1 cellular context compared by ENCODE assay signal in genomic region chr1:241640149-241640866, GRCh38.
TF ChIP-seq lines count a peak whose summit lies in the region.

A gene with protein sequence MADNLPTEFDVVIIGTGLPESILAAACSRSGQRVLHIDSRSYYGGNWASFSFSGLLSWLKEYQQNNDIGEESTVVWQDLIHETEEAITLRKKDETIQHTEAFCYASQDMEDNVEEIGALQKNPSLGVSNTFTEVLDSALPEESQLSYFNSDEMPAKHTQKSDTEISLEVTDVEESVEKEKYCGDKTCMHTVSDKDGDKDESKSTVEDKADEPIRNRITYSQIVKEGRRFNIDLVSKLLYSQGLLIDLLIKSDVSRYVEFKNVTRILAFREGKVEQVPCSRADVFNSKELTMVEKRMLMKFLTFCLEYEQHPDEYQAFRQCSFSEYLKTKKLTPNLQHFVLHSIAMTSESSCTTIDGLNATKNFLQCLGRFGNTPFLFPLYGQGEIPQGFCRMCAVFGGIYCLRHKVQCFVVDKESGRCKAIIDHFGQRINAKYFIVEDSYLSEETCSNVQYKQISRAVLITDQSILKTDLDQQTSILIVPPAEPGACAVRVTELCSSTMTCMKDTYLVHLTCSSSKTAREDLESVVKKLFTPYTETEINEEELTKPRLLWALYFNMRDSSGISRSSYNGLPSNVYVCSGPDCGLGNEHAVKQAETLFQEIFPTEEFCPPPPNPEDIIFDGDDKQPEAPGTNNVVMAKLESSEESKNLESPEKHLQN (minus strand): TSS chr1:241640369. CDS start chr1:241635766, 4,603 bp downstream.
A gene with protein sequence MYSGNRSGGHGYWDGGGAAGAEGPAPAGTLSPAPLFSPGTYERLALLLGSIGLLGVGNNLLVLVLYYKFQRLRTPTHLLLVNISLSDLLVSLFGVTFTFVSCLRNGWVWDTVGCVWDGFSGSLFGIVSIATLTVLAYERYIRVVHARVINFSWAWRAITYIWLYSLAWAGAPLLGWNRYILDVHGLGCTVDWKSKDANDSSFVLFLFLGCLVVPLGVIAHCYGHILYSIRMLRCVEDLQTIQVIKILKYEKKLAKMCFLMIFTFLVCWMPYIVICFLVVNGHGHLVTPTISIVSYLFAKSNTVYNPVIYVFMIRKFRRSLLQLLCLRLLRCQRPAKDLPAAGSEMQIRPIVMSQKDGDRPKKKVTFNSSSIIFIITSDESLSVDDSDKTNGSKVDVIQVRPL (minus strand): TSS chr1:241640369. CDS start chr1:241640254, 115 bp downstream.

TF ChIP-seq in HepG2, 621 proteins besides CTCF, POLR2A, EP300 and RAD21 (continued from another document and continues in another):
- no peak for TF ChIP-seq BCLAF1 (IDR thresholded peaks at IDR 0.05)
- no peak for TF ChIP-seq ZNF333 (CRISPR knock-in tag; IDR thresholded peaks at IDR 0.05; ENCODE audit: borderline replicate concordance)
- no peak for TF ChIP-seq ZNF546 (CRISPR knock-in tag; conservative IDR thresholded peaks at IDR 0.05)
- no peak for TF ChIP-seq DZIP1 (CRISPR knock-in tag; IDR thresholded peaks at IDR 0.05)
- no peak for TF ChIP-seq ZNF382 (CRISPR knock-in tag; IDR thresholded peaks at IDR 0.05; ENCODE audit: borderline replicate concordance)
- TF ChIP-seq ZNF20 (CRISPR knock-in tag; IDR thresholded peaks at IDR 0.05), result no peak
- no peak for TF ChIP-seq KMT2A (CRISPR knock-in tag; IDR thresholded peaks at IDR 0.05)
- TF ChIP-seq ZNF816 (CRISPR knock-in tag; IDR thresholded peaks at IDR 0.05; ENCODE audit: borderline replicate concordance), result peak; percentile 76; the same call in 1 of the 2 replicates
- no peak for TF ChIP-seq ZNF431 (CRISPR knock-in tag; IDR thresholded peaks at IDR 0.05; ENCODE audit: borderline replicate concordance, low read depth)
- TF ChIP-seq ZBTB49 (CRISPR knock-in tag; IDR thresholded peaks at IDR 0.05; ENCODE audit: borderline replicate concordance), result no peak
- peak; percentile 26; the same call in 1 of the 2 replicates for TF ChIP-seq ZNF639 (CRISPR knock-in tag; conservative IDR thresholded peaks at IDR 0.05)
- TF ChIP-seq ZEB1 (IDR thresholded peaks at IDR 0.05; ENCODE audit: insufficient replicate concordance, low read depth), result no peak
- TF ChIP-seq AGO2 (optimal IDR thresholded peaks at IDR 0.05; ENCODE audit: low read depth, low read length), result peak; percentile 1
- no peak for TF ChIP-seq EHMT2 (IDR thresholded peaks at IDR 0.05; ENCODE audit: borderline replicate concordance, low read depth, low read length)
- TF ChIP-seq ZNF792 (CRISPR knock-in tag; IDR thresholded peaks at IDR 0.05), result no peak
- no peak for TF ChIP-seq CHD2 (IDR thresholded peaks at IDR 0.05; ENCODE audit: low read depth, low read length)
- TF ChIP-seq AHDC1 (CRISPR knock-in tag; IDR thresholded peaks at IDR 0.05; ENCODE audit: borderline replicate concordance), result no peak
- TF ChIP-seq, protein P1, sequence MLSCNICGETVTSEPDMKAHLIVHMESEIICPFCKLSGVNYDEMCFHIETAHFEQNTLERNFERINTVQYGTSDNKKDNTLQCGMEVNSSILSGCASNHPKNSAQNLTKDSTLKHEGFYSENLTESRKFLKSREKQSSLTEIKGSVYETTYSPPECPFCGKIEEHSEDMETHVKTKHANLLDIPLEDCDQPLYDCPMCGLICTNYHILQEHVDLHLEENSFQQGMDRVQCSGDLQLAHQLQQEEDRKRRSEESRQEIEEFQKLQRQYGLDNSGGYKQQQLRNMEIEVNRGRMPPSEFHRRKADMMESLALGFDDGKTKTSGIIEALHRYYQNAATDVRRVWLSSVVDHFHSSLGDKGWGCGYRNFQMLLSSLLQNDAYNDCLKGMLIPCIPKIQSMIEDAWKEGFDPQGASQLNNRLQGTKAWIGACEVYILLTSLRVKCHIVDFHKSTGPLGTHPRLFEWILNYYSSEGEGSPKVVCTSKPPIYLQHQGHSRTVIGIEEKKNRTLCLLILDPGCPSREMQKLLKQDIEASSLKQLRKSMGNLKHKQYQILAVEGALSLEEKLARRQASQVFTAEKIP (CRISPR knock-in tag; IDR thresholded peaks at IDR 0.05; ENCODE audit: borderline replicate concordance), result no peak
- TF ChIP-seq SKI (IDR thresholded peaks at IDR 0.05; ENCODE audit: partially characterized antibody), result no peak
